8 cellular contexts compared by ENCODE assay signal in genomic region chr15:72319985-72320671, GRCh38. TPM values are rescaled to one million over a fixed set of nuclear protein-coding genes. Genes with fewer than 3 reads are reported as not detected.
DNase-seq lines count a peak whose midpoint lies in the region; TF ChIP-seq lines count a peak whose summit lies in the region.

CELF6 (minus strand) TSS chr15:72320157; CDS start chr15:72319874, 283 bp downstream.

- H3K4me1 ChIP-seq in BLaER1, result peaks cover 26% of the 10 kb centered on the region

- H3K9me3 ChIP-seq in BLaER1 (peaks cover 16% of the 10 kb centered on the region; the same call in 1 of the 2 replicates), MG63 (peaks cover 13% of the 10 kb centered on the region)

- H3K4me3 ChIP-seq in BLaER1, result peak within 1 kb of the TSS; percentile 61
- H3K4me3 ChIP-seq in MG63, result peak within 1 kb of the TSS; percentile 47

- H3K4me2 ChIP-seq in BLaER1, result peak within 1 kb of the TSS; percentile 84

- H3K27me3 ChIP-seq in BLaER1, result 0 out of 2 replicates have a peak, but pooled peaks cover 5% of the 10 kb centered on the region
- peaks cover 5% of the 10 kb centered on the region; the same call in 1 of the 2 replicates for H3K27me3 ChIP-seq in MG63

- 0 out of 2 replicates have a peak, but pooled peaks cover 6% of the 10 kb centered on the region for H4K20me1 ChIP-seq in BLaER1

- no peak within 1 kb of the TSS for H3K9ac ChIP-seq in BLaER1

- H3K36me3 ChIP-seq in BLaER1 (0 out of 2 replicates have a peak, but pooled peaks cover 6% of the 10 kb centered on the region), MG63 (no peaks in the 10 kb centered on the region)

- H3K27ac ChIP-seq in BLaER1 (no peak within 1 kb of the TSS), substantia nigra (ENCODE audit: low read depth, low read length, poor library complexity, severe bottlenecking) (no peak within 1 kb of the TSS)

- peak; percentile 90 for DNase-seq in GM20000 (ENCODE audit: low spot score)
- DNase-seq in MG63, result peak; percentile 82
- peak; percentile 96 for DNase-seq in SK-N-DZ (ENCODE audit: low spot score)
- DNase-seq in activated naive CD4-positive, alpha-beta T cell treated with anti-CD3 and anti-CD28 coated beads, Interleukin-2, amount 50 U/mL, for 16 hours, result peak; percentile 71
- DNase-seq in germinal center (ENCODE audit: low spot score), result peak; percentile 89
- DNase-seq in occipital lobe (lab: John Stamatoyannopoulos, UW), result peak; percentile 86
- DNase-seq in substantia nigra (lab: John Stamatoyannopoulos, UW), result peak in 45 of 49 donors; percentile 21 to 99 (median 63)

- TF ChIP-seq CTCF in GM20000 (IDR thresholded peaks at IDR 0.05; ENCODE audit: extremely low read depth, missing control alignments), result no peak

RNA-seq across cellular contexts. Expression of gene CELF6, which starts in this region (rescaled TPM):
- total RNA-seq in MG63 (2014; rRNA removed; shearing (Covaris generic); ENCODE audit: low replicate concordance), result 1.1 TPM in 1 of 2 replicates, not detected in the other
- polyA plus RNA-seq in SK-N-DZ (2014; cell fraction: cytosol; rRNA removed), result 3.0 and 3.4 TPM in 2 replicates
- polyA plus RNA-seq in SK-N-DZ (2014; cell fraction: nucleus; rRNA removed), result 6.7 and 7.7 TPM in 2 replicates
- total RNA-seq in occipital lobe, result 6.7 TPM
